16 cellular contexts compared by ENCODE assay signal in the genomic region with DNA sequence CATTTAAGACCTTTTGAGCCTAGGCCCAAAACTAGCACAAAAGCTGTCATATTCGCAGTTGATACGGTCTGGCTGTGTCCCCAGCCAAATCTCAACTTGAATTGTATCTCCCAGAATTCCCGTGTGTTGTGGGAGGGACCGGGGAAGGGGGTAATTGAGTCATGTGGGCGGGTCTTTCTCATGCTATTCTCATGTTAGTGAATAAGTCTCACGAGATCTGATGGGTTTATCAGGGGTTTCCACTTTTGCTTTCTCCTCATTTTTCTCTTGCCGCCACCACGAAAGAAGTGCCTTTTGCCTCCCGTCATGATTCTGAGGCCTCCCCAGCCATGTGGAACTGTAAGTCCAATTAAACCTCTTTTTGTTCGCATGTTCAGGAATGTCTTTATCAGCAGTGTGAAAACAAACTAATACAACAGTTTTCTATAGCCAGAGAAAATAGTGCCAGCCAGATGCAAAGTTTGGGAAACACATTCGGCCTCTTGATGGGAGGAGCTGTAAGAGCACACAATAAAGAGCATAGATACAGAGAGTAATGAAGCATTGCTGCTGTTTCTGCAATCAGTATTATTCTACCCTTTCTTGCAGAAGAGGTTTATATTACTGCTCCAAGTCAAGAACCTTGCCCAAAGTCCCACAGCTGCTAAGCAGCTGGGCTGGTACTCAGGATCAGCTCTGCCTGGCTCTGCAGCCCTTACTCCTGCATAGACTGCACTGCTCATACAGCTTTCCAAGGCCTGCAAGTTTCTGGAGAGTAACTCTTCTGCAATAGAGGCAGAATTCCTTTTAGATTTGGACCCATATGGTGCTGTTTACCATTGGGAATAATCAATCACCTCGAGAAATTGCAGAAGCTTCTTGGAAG. TPM values are rescaled to one million over a fixed set of nuclear protein-coding genes. Genes with fewer than 3 reads are reported as not detected.
A peak's percentile ranks its signal among the peaks of the same experiment; 100 is the strongest.
DNase-seq lines count a peak whose midpoint lies in the region; ATAC-seq, FAIRE-seq and TF ChIP-seq lines count a peak whose summit lies in the region.
"Had no signal": no experiment of that assay in that cellular context is flagged by ENCODE, and none has a peak within 500 bp of the region (broad histone marks: within the 10 kb centered on the region; RNA-seq: fewer than 3 reads in every experiment).

No MANE protein-coding gene starts in this region.

- H2BK120ac ChIP-seq in mesenchymal stem cell (ENCODE audit: low read depth, low read length): no peak overlapping the region

- no peak overlapping the region for H3K4me2 ChIP-seq in mesenchymal stem cell (ENCODE audit: low read length, poor library complexity, severe bottlenecking)

- H3K9ac ChIP-seq in mesenchymal stem cell (ENCODE audit: low read length): peak overlapping the region; percentile 69

- no peak overlapping the region for H4K8ac ChIP-seq in mesenchymal stem cell (ENCODE audit: low read length)

- H3K23ac ChIP-seq in mesenchymal stem cell (ENCODE audit: low read length in 2 of 2): no peak overlapping the region

- H2BK15ac ChIP-seq in mesenchymal stem cell (ENCODE audit: low read depth, poor library complexity, severe bottlenecking): no peak overlapping the region

- H2BK5ac ChIP-seq in mesenchymal stem cell (ENCODE audit: low read depth, low read length, poor library complexity, severe bottlenecking): no peak overlapping the region

- H3K27ac ChIP-seq in left ventricle myocardium inferior (replicated peaks) (no peak overlapping the region), mesenchymal stem cell (ENCODE audit: low read length, poor library complexity, severe bottlenecking) (no peak overlapping the region), SJCRH30 (no peak overlapping the region)
- H3K27ac ChIP-seq: foreskin keratinocyte, thyroid gland had no signal

- no peak overlapping the region for H2AK5ac ChIP-seq in mesenchymal stem cell (ENCODE audit: low read length, severe bottlenecking)

- DNase-seq in left cardiac atrium (peak; percentile 34), left ventricle myocardium inferior (no peak), choroid plexus epithelial cell (ENCODE audit: low read depth) (peak; percentile 33), mesenchymal stem cell (no peak), type B pancreatic cell (ENCODE audit: extremely low spot score, unreplicated experiment) (no peak), SJCRH30 (no peak), frontal cortex (ENCODE audit: low spot score in 2 of 2) (no peak)
- no peak for DNase-seq in effector CD8-positive, alpha-beta T cell (lab: John Stamatoyannopoulos, UW)
- DNase-seq: foreskin keratinocyte, NCI-H524, SHP77 treated with DMSO at 0.1 percent for 48 hours, thyroid gland had no signal

- H3K9me3 ChIP-seq in left ventricle myocardium inferior (replicated peaks) (no peaks in the 10 kb centered on the region), mesenchymal stem cell (ENCODE audit: control insufficient read depth, low read length) (peaks cover 12% of the 10 kb centered on the region), SJCRH30 (replicated peaks) (peaks cover 12% of the 10 kb centered on the region)
- H3K9me3 ChIP-seq: thyroid gland had no signal

- peaks cover 5% of the 10 kb centered on the region for H3K9me3 Mint-ChIP-seq in type B pancreatic cell

- intact Hi-C loops in left cardiac atrium (cut with DNase I): no loop called here
- intact Hi-C loops in left ventricle myocardium inferior (cut with micrococcal nuclease): no loop called here

- no peak overlapping the region for H3K4ac ChIP-seq in mesenchymal stem cell (ENCODE audit: low read depth in 1 of 2, low read length in 2 of 2)

- no peak overlapping the region for H2BK12ac ChIP-seq in mesenchymal stem cell (ENCODE audit: low read length in 2 of 2)

- H4K91ac ChIP-seq in mesenchymal stem cell (ENCODE audit: low read length): no peak overlapping the region

- H3K14ac ChIP-seq in mesenchymal stem cell (ENCODE audit: low read length in 2 of 2): no peak overlapping the region

- peaks cover 30% of the 10 kb centered on the region for H3K36me3 Mint-ChIP-seq in type B pancreatic cell

- H3K4me1 ChIP-seq in left ventricle myocardium inferior: peaks cover 36% of the 10 kb centered on the region
- peaks cover 8% of the 10 kb centered on the region for H3K4me1 ChIP-seq in mesenchymal stem cell (ENCODE audit: control insufficient read depth, insufficient read depth, low read depth, low read length)
- peaks cover 4% of the 10 kb centered on the region; the same call in 1 of the 2 replicates for H3K4me1 ChIP-seq in SJCRH30

- no peaks in the 10 kb centered on the region for H3K27me3 Mint-ChIP-seq in type B pancreatic cell

- TF ChIP-seq CTCF in left ventricle myocardium inferior (IDR thresholded peaks at IDR 0.05; ENCODE audit: borderline replicate concordance) (no peak), choroid plexus epithelial cell (conservative IDR thresholded peaks at IDR 0.05; ENCODE audit: low read depth, low read length) (no peak), type B pancreatic cell (conservative IDR thresholded peaks at IDR 0.05) (no peak)

- no peaks in the 10 kb centered on the region for H3K36me3 ChIP-seq in left ventricle myocardium inferior
- H3K36me3 ChIP-seq in mesenchymal stem cell (ENCODE audit: control insufficient read depth in 1 of 2, insufficient read depth in 2 of 2, low read depth in 1 of 2, low read length in 2 of 2): peaks cover 10 to 38% of the 10 kb centered on the region in 2 experiments
- peaks cover 19% of the 10 kb centered on the region for H3K36me3 ChIP-seq in SJCRH30
- H3K36me3 ChIP-seq: thyroid gland had no signal

- H3K79me1 ChIP-seq in mesenchymal stem cell (replicated peaks; ENCODE audit: low read length, poor library complexity, severe bottlenecking): peaks cover 7% of the 10 kb centered on the region

- H3K4me3 ChIP-seq in left ventricle myocardium inferior: no peak overlapping the region
- H3K4me3 ChIP-seq in choroid plexus epithelial cell (ENCODE audit: low read depth, low read length): peak overlapping the region; percentile 41
- peak overlapping the region in 1 of 2 experiments; percentile 74 for H3K4me3 ChIP-seq in mesenchymal stem cell (ENCODE audit: insufficient read depth in 1 of 2, low read depth in 1 of 2, low read length in 2 of 2)
- H3K4me3 ChIP-seq in SJCRH30: no peak overlapping the region
- H3K4me3 ChIP-seq: lung, thyroid gland had no signal

- no peak overlapping the region for H3K18ac ChIP-seq in mesenchymal stem cell (ENCODE audit: low read depth in 1 of 2, low read length in 2 of 2)

- no peak overlapping the region for H2AFZ ChIP-seq in mesenchymal stem cell (ENCODE audit: low read depth, low read length)

- H3K4me1 Mint-ChIP-seq in type B pancreatic cell (ENCODE audit: unreplicated experiment): peaks cover 35% of the 10 kb centered on the region

- no peak for ATAC-seq in left cardiac atrium
- ATAC-seq: activated CD4-positive, CD25-positive, alpha-beta regulatory T cell treated with anti-CD3 and anti-CD28 coated beads, Interleukin-2, amount 50 U/mL, for 24 hours; foreskin keratinocyte had no signal

- peak overlapping the region; percentile 85 for H3K4me3 Mint-ChIP-seq in type B pancreatic cell

- FAIRE-seq in frontal cortex (lab: Jason Lieb, UNC): no peak
- FAIRE-seq: G401.6 had no signal

- 46% methylated on average over 11 of the region's 12 CpGs for WGBS in mesenchymal stem cell

- H3K27ac Mint-ChIP-seq in type B pancreatic cell: peak overlapping the region; percentile 23
- H3K27ac Mint-ChIP-seq: activated T-helper 2 cell treated with anti-CD3 and anti-CD28 coated beads, Interferon-gamma antibody, Interleukin-2, Interleukin-4, amounts not matched to agents 10 μg/mL and 5 μg/mL and 100 μg/mL, durations not matched to agents 14 hours and 24 hours and 36 hours had no signal

- H3K27me3 ChIP-seq in left ventricle myocardium inferior (ENCODE audit: low read depth): no peaks in the 10 kb centered on the region
- peaks cover 0 to 5% of the 10 kb centered on the region in 2 experiments for H3K27me3 ChIP-seq in mesenchymal stem cell (ENCODE audit: control insufficient read depth in 1 of 2, insufficient read depth in 1 of 2, low read length in 2 of 2)
- H3K27me3 ChIP-seq in SJCRH30: no peaks in the 10 kb centered on the region
- H3K27me3 ChIP-seq: foreskin keratinocyte, thyroid gland had no signal

RNA-seq across cellular contexts. Expression of a gene that starts 2.0 kb away (rescaled TPM):
- 10 to 100 TPM; 10.8 to 13.2 TPM for total RNA-seq in left cardiac atrium
- total RNA-seq in left ventricle myocardium inferior: 8.2 TPM
- polyA plus RNA-seq in mesenchymal stem cell (2013, experiment 1 of 2): 11.1 TPM
- polyA plus RNA-seq in mesenchymal stem cell (2013, experiment 2 of 2): 11.3 TPM
- 42.5 and 53.4 TPM in 2 replicates for total RNA-seq in type B pancreatic cell (ENCODE audit: low replicate concordance)
- total RNA-seq in SJCRH30 (2014; rRNA removed; shearing (Covaris generic)): 35.8 and 44.8 TPM in 2 replicates
- 45.7 TPM for total RNA-seq in frontal cortex

Comparison
In these comparisons a context has a peak if more than half of its experiments do, and no peak if none do; other contexts are left out.
1. DNase-seq: peak in left cardiac atrium (single experiment) and choroid plexus epithelial cell (single experiment); none in left ventricle myocardium inferior (single experiment), mesenchymal stem cell (single experiment), type B pancreatic cell (single experiment), SJCRH30 (0 of 2), effector CD8-positive, alpha-beta T cell (single experiment) and frontal cortex (0 of 2).